In genomic region chr1:27671964-27672749, GRCh38 we compare ENCODE assay signal across 8 cellular contexts. TPM values are rescaled to one million over a fixed set of nuclear protein-coding genes. Genes with fewer than 3 reads are reported as not detected.
DNase-seq lines count a peak whose midpoint lies in the region; ATAC-seq and TF ChIP-seq lines count a peak whose summit lies in the region.

IFI6 (minus strand) TSS chr1:27672192; CDS start chr1:27669314, 2,878 bp downstream.

- H3K9me3 ChIP-seq in MG63 (no peaks in the 10 kb centered on the region), neuron (ENCODE audit: low read length) (no peaks in the 10 kb centered on the region)

- H3K4me1 Mint-ChIP-seq in GM23338, result peaks cover 12% of the 10 kb centered on the region; the same call in 2 of the 3 replicates

- TF ChIP-seq CTCF in GM23338 (conservative IDR thresholded peaks at IDR 0.05; ENCODE audit: low read depth in 2 of 2) (peak in 1 of 2 experiments; percentile 34; a peak in 3 of 4 replicates), foreskin fibroblast (IDR thresholded peaks at IDR 0.05; ENCODE audit: low read depth, low read length) (peak; percentile 27)

- H3K36me3 ChIP-seq in GM23338 (ENCODE audit: insufficient read depth) (no peaks in the 10 kb centered on the region), MG63 (no peaks in the 10 kb centered on the region; the same call in 1 of the 2 replicates), neuron (ENCODE audit: insufficient read depth, low read length) (no peaks in the 10 kb centered on the region)

- no peaks in the 10 kb centered on the region for H3K79me2 ChIP-seq in GM23338 (replicated peaks; ENCODE audit: insufficient read depth)

- no peaks in the 10 kb centered on the region for H4K20me1 ChIP-seq in GM23338 (replicated peaks; ENCODE audit: insufficient read depth)

- DNase-seq in ELF-1 (ENCODE audit: low read depth, low spot score) (peak; percentile 87), GM23338 (ENCODE audit: low spot score) (peak; percentile 89), MG63 (peak; percentile 90), SHP77 treated with DMSO at 0.1 percent for 48 hours (lab: John Stamatoyannopoulos, UW) (peak; percentile 93), foreskin fibroblast (peak; percentile 92 to 96), substantia nigra (lab: John Stamatoyannopoulos, UW) (peak in 48 of 49 donors; percentile 44 to 93 (median 80))
- DNase-seq in activated naive CD4-positive, alpha-beta T cell (lab: John Stamatoyannopoulos, UW), result peak; percentile 15 to 64 (median 43)

- H2AFZ ChIP-seq in GM23338, result peak within 1 kb of the TSS; percentile 60; the same call in 1 of the 2 replicates
- peak within 1 kb of the TSS; percentile 76 for H2AFZ ChIP-seq in neuron (ENCODE audit: low read depth, low read length)

- no peaks in the 10 kb centered on the region for H3K9me2 ChIP-seq in GM23338 (ENCODE audit: insufficient read depth)

- H3K4me1 ChIP-seq in GM23338 (ENCODE audit: insufficient read depth), result no peaks in the 10 kb centered on the region; the same call in 1 of the 2 replicates
- peaks cover 12% of the 10 kb centered on the region for H3K4me1 ChIP-seq in neuron (ENCODE audit: insufficient read depth, low read length)

- H3F3A ChIP-seq in GM23338 (replicated peaks; ENCODE audit: low read depth), result peaks cover 10% of the 10 kb centered on the region; the same call in 1 of the 2 replicates

- H3K27ac ChIP-seq in GM23338 (ENCODE audit: low read depth) (no peak within 1 kb of the TSS), substantia nigra (ENCODE audit: low read depth, low read length, poor library complexity, severe bottlenecking) (peak within 1 kb of the TSS; percentile 87)

- H3K27me3 ChIP-seq in GM23338 (ENCODE audit: insufficient read depth) (peaks cover 11% of the 10 kb centered on the region), MG63 (no peaks in the 10 kb centered on the region), neuron (ENCODE audit: insufficient read depth, low read length) (no peaks in the 10 kb centered on the region)

- H3K36me3 Mint-ChIP-seq in GM23338 (ENCODE audit: low read depth), result no peaks in the 10 kb centered on the region

- H3K4me3 Mint-ChIP-seq in GM23338, result peak within 1 kb of the TSS; percentile 71

- peak within 1 kb of the TSS; percentile 36 for H3K4me3 ChIP-seq in GM23338
- H3K4me3 ChIP-seq in MG63, result peak within 1 kb of the TSS; percentile 61
- peak within 1 kb of the TSS; percentile 63 to 86 for H3K4me3 ChIP-seq in foreskin fibroblast (ENCODE audit: low read depth in 1 of 2, low read length in 2 of 2)
- peak within 1 kb of the TSS; percentile 52 for H3K4me3 ChIP-seq in neuron (ENCODE audit: low read length)

- peak within 1 kb of the TSS; percentile 69 for H3K4me2 ChIP-seq in GM23338

- peak within 1 kb of the TSS; percentile 63 for H3K27ac Mint-ChIP-seq in GM23338

- peak; percentile 86 for ATAC-seq in GM23338

- H3K27me3 Mint-ChIP-seq in GM23338 (ENCODE audit: insufficient read depth, low read depth, poor library complexity), result peaks cover 4% of the 10 kb centered on the region

- H3K9me3 Mint-ChIP-seq in GM23338, result no peaks in the 10 kb centered on the region

TF ChIP-seq in GM23338, 12 proteins besides CTCF, POLR2A, EP300 and RAD21:
- no peak for TF ChIP-seq NANOG (IDR thresholded peaks at IDR 0.05; ENCODE audit: borderline replicate concordance)

RNA-seq across cellular contexts. Expression of gene IFI6, which starts in this region (rescaled TPM):
- 6.3 and 9.4 TPM in 2 replicates for total RNA-seq in GM23338 (2014; rRNA removed; shearing (Covaris generic))
- 15.6 and 16.0 TPM in 2 replicates for polyA plus RNA-seq in GM23338 (2016; fragmentation: Nextera tagmentation; extraction: Ambion mirVana)
- total RNA-seq in MG63 (2014; rRNA removed; shearing (Covaris generic); ENCODE audit: low replicate concordance), result 62.2 and 66.0 TPM in 2 replicates

Comparison
In these comparisons a context has a peak if more than half of its experiments do, and no peak if none do; other contexts are left out.
1. DNase-seq: peak in every context shown above with its lines; median percentile 94 in foreskin fibroblast; 93 in SHP77 treated with DMSO at 0.1 percent for 48 hours; 90 in MG63; 89 in GM23338; 87 in ELF-1; 80 in substantia nigra; 43 in activated naive CD4-positive, alpha-beta T cell.